In the genomic region with DNA sequence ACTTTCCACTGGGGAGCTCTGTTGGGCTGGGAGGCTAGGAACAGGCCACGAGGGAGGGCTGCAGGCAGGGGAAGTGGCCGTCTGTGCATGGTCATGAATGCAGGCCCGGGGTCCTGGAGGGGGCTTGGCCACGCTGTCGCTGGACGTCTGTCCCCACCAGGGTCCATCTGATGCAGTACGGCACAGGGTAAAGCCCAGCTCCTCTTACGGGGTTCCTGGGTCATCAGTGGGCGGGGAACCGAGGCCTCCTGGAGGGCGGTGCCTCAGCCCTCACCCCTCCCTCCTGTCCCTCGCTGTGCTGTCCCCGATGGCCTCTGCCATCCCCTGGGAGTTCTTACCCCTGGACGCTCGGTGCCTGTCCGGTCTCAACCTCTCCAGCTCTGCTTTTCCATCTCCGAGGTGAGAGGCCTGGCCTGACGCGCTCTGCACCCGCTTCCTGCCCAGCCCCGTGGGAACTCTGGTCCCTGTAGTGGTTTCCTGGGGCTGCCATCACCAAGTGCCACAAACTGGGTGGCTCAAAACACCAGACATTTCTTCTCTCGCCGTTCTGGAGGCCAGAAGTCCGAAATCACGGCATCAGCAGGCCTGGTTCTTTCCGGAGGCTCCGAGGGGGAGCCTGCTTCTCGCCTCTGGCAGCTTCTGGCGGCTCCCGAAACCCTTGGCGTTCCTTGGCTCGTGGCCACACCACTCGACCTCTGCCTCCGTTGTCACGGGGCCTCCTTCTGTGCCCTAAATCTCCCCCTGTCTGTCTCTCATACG, we compare ENCODE assay signal across 8 cellular contexts.
A peak's percentile ranks its signal among the peaks of the same experiment; 100 is the strongest.
DNase-seq lines count a peak whose midpoint lies in the region; TF ChIP-seq lines count a peak whose summit lies in the region.

No MANE protein-coding gene starts in this region.

- TF ChIP-seq POLR2A in suprapubic skin (IDR thresholded peaks at IDR 0.05) = no peak

- no peak for TF ChIP-seq CTCF in suprapubic skin (IDR thresholded peaks at IDR 0.05)

- H3K4me1 ChIP-seq in suprapubic skin = peaks cover 87% of the 10 kb centered on the region

- H3K27ac ChIP-seq in adipose tissue (ENCODE audit: low read depth, low read length) = peak overlapping the region; percentile 82
- peak overlapping the region; percentile 97 for H3K27ac ChIP-seq in suprapubic skin

- TF ChIP-seq EP300 in suprapubic skin (IDR thresholded peaks at IDR 0.05) = no peak

- no peaks in the 10 kb centered on the region for H3K36me3 ChIP-seq in suprapubic skin

- no peaks in the 10 kb centered on the region for H3K27me3 ChIP-seq in suprapubic skin

- DNase-seq in activated gamma-delta T cell treated with Interleukin-2 at 50 U/mL for 16 hours = peak; percentile 3
- DNase-seq in activated gamma-delta T cell (lab: John Stamatoyannopoulos, UW) = no peak
- DNase-seq in kidney tubule cell (ENCODE audit: low spot score) = peak; percentile 56
- DNase-seq in suprapubic skin (ENCODE audit: low spot score in 2 of 2) = peak; percentile 77 to 81
- no peak for DNase-seq in DMS53 treated with DMSO at 0.1 percent for 48 hours (lab: John Stamatoyannopoulos, UW; ENCODE audit: unreplicated experiment)
- DNase-seq in NCI-H2081 treated with DMSO at 0.1 percent for 48 hours (lab: John Stamatoyannopoulos, UW) = no peak
- no peak for DNase-seq in NCI-H524 (lab: John Stamatoyannopoulos, UW)

- 49 to 81% (median 59%) methylated on average over 33 to 36 of the region's 36 CpGs for WGBS in adipose tissue, 3 donors
- WGBS in suprapubic skin = 75% methylated on average over 34 of the region's 36 CpGs

- H3K4me3 ChIP-seq in suprapubic skin = peak overlapping the region; percentile 61

- no peaks in the 10 kb centered on the region for H3K9me3 ChIP-seq in suprapubic skin

Comparison
In these comparisons a context has a peak if more than half of its experiments do, and no peak if none do; other contexts are left out.
1. DNase-seq: peak in activated gamma-delta T cell treated with Interleukin-2 at 50 U/mL for 16 hours (single experiment), kidney tubule cell (single experiment) and suprapubic skin (2 of 2); none in activated gamma-delta T cell (single experiment), DMS53 treated with DMSO at 0.1 percent for 48 hours (single experiment), NCI-H2081 treated with DMSO at 0.1 percent for 48 hours (single experiment) and NCI-H524 (0 of 2).